Comparison of ENCODE assay signal across 12 cellular contexts in genomic region chr17:82232322-82232785, GRCh38. TPM values are rescaled to one million over a fixed set of nuclear protein-coding genes. Genes with fewer than 3 reads are reported as not detected.
DNase-seq lines count a peak whose midpoint lies in the region; ATAC-seq and TF ChIP-seq lines count a peak whose summit lies in the region.
"Had no signal": no experiment of that assay in that cellular context is flagged by ENCODE, and none has a peak within 500 bp of the region (broad histone marks: within the 10 kb centered on the region; RNA-seq: fewer than 3 reads in every experiment).

No MANE protein-coding gene starts in this region.

- H3K4me3 ChIP-seq in dorsolateral prefrontal cortex (peak overlapping the region in 34 of 59 donors; percentile 45 to 80 (median 69)), mesodermal cell (ENCODE audit: extremely low read depth, insufficient read depth, low read length, poor library complexity, severe bottlenecking) (peak overlapping the region; percentile 77), urinary bladder (ENCODE audit: low read depth, low read length) (no peak overlapping the region)

- intact Hi-C loops in Right ventricle myocardium superior (cut with DNase I) (loop anchor here (10.0 kb wide), 1 partner anchor 62 kb away; no protein-coding TSS in a partner anchor), left cardiac atrium (cut with DNase I) (no loop called here), dorsolateral prefrontal cortex (cut with DNase I) (no loop called here)

- peaks cover 0 to 22% (median 11%) of the 10 kb centered on the region in 45 donors for H3K27me3 ChIP-seq in dorsolateral prefrontal cortex

- H3K36me3 ChIP-seq in mesodermal cell (ENCODE audit: control insufficient read depth, insufficient read depth, low read length) (peaks cover 36% of the 10 kb centered on the region), urinary bladder (ENCODE audit: insufficient read depth) (no peaks in the 10 kb centered on the region)
- H3K36me3 ChIP-seq: BE2C had no signal

- DNase-seq in Right ventricle myocardium superior (peak; percentile 59), left cardiac atrium (no peak), dorsolateral prefrontal cortex (no peak), NCI-H1105 (lab: John Stamatoyannopoulos, UW) (no peak), NCI-H2227 (lab: John Stamatoyannopoulos, UW; ENCODE audit: unreplicated experiment) (no peak)
- DNase-seq: activated CD4-positive, alpha-beta T cell treated with anti-CD3 and anti-CD28 coated beads for 4 hours; amniotic stem cell; stimulated activated CD4-positive, alpha-beta T cell treated with anti-CD3 and anti-CD28 coated beads, Interleukin-12 subunit alpha, Interleukin-12 subunit beta, amount 100 ng/mL, for 4 hours had no signal

- no peak for TF ChIP-seq CTCF in dorsolateral prefrontal cortex (IDR thresholded peaks at IDR 0.05 in 54 of 56, conservative IDR thresholded peaks at IDR 0.05 in 2 of 56; ENCODE audit: low read depth in 1 of 56, partially characterized antibody in 56 of 56)

- no peak for ATAC-seq in Right ventricle myocardium superior (ENCODE audit: poor library complexity)
- ATAC-seq in left cardiac atrium = no peak
- no peak for ATAC-seq in HG02981 (IDR thresholded peaks at IDR 0.05; ENCODE audit: unreplicated experiment)

- peaks cover 50% of the 10 kb centered on the region for H3K4me1 ChIP-seq in mesodermal cell (ENCODE audit: control insufficient read depth, insufficient read depth, low read length, poor library complexity, severe bottlenecking)
- no peaks in the 10 kb centered on the region for H3K4me1 ChIP-seq in urinary bladder (ENCODE audit: insufficient read depth)

- H3K27ac ChIP-seq in dorsolateral prefrontal cortex (peak overlapping the region in 33 of 59 donors; percentile 23 to 89 (median 78)), mesodermal cell (ENCODE audit: low read depth, low read length, severe bottlenecking) (no peak overlapping the region), urinary bladder (ENCODE audit: low read depth) (peak overlapping the region; percentile 67)

- no peaks in the 10 kb centered on the region for H3K9me3 ChIP-seq in mesodermal cell (ENCODE audit: control insufficient read depth, low read length)
- H3K9me3 ChIP-seq: BE2C had no signal

- whole genome bisulfite sequencing in mesodermal cell (ENCODE audit: insufficient coverage in 2 of 2), 2 experiments = 72 to 80% methylated on average over 15 to 19 of the region's 20 CpGs
- WGBS in urinary bladder = 81% methylated on average over 20 of the region's 20 CpGs

RNA-seq across cellular contexts. Expression of gene SLC16A3, which starts 3.5 kb away (rescaled TPM):
- total RNA-seq in Right ventricle myocardium superior (10.0 TPM), left cardiac atrium (10 to 100 TPM; 18.4 to 35.7 TPM), dorsolateral prefrontal cortex (10 to 100 TPM in 76 of 120 experiments, 1 to 10 TPM in 44; 4.8 to 45.0 (median 12.2) TPM), urinary bladder (29.9 TPM)
- polyA plus RNA-seq in mesodermal cell (2013, experiment 1 of 2) = 107 TPM
- polyA plus RNA-seq in mesodermal cell (2013, experiment 2 of 2) = 93.4 TPM
- 65.5 TPM for polyA plus RNA-seq in urinary bladder

RNA-seq across cellular contexts. Expression of gene CCDC57, which starts 19.7 kb away (rescaled TPM):
- total RNA-seq in Right ventricle myocardium superior (8.6 TPM), left cardiac atrium (10 to 100 TPM; 11.9 to 17.2 TPM), dorsolateral prefrontal cortex (100 to 1,000 TPM in 17 of 120 experiments, 10 to 100 TPM in 103; 38.5 to 134 (median 72.6) TPM), urinary bladder (25.9 TPM)
- polyA plus RNA-seq in mesodermal cell (2013, experiment 1 of 2) = 28.8 TPM
- 22.8 TPM for polyA plus RNA-seq in mesodermal cell (2013, experiment 2 of 2)
- 23.7 TPM for polyA plus RNA-seq in urinary bladder

RNA-seq across cellular contexts. Expression of gene CSNK1D, which starts 41.1 kb away (rescaled TPM):
- total RNA-seq in Right ventricle myocardium superior (54.4 TPM), left cardiac atrium (10 to 100 TPM; 63.6 to 88.2 TPM), dorsolateral prefrontal cortex (100 to 1,000 TPM in 117 of 120 experiments, 10 to 100 TPM in 3; 96.2 to 160 (median 125) TPM), urinary bladder (41.7 TPM)
- 108 TPM for polyA plus RNA-seq in mesodermal cell (2013, experiment 1 of 2)
- 105 TPM for polyA plus RNA-seq in mesodermal cell (2013, experiment 2 of 2)
- 122 TPM for polyA plus RNA-seq in urinary bladder
